ENCODE assay signal across 18 cellular contexts in the genomic region with DNA sequence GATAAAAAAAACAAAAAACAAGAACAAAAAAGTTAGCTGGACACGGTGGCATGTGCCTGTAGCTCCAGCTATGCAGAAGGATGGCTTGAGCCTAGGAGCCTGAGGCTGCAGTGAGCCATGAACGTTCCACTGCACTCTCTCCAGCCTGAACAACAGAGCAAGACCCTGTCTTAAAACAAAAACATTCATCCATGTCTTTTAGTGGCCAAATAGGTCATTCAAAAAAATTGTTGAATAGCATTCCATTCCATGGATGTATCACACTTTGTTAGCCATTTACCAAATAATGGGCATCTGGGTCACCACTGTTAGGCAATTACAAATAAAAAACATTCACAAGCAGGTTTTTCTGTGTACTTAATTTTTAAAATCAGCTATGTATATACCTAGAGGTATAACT.
"Had no signal": no experiment of that assay in that cellular context is flagged by ENCODE, and none has a peak within 500 bp of the region (broad histone marks: within the 10 kb centered on the region; RNA-seq: fewer than 3 reads in every experiment).

No MANE protein-coding gene starts in this region.

- DNase-seq: activated CD4-positive, alpha-beta T cell treated with anti-CD3 and anti-CD28 coated beads, Interleukin-2, amount 10 ng/mL, durations not matched to agents 7 days and 5 days; activated CD8-positive, alpha-beta memory T cell treated with anti-CD3 and anti-CD28 coated beads for 24 hours; activated naive CD8-positive, alpha-beta T cell treated with anti-CD3 and anti-CD28 coated beads, Interleukin-2, amount 10 ng/mL, durations not matched to agents 7 days and 5 days; aorta; dermis blood vessel endothelial cell; effector memory CD8-positive, alpha-beta T cell; hippocampal formation; kidney glomerular epithelial cell; mesendoderm; nucleus accumbens; right cardiac atrium; stimulated activated CD4-positive, alpha-beta T cell treated with anti-CD3 and anti-CD28 coated beads, Interleukin-4, amount 100 ng/mL, for 4 hours; stimulated activated CD8-positive, alpha-beta memory T cell treated with anti-CD3 and anti-CD28 coated beads, Interleukin-4, amount 100 ng/mL, for 48 hours; stimulated activated naive CD8-positive, alpha-beta T cell treated with anti-CD3 and anti-CD28 coated beads, Interleukin-15, Interleukin-2, amounts not matched to agents 100 U/mL and 50 U/mL, for 24 hours; T-helper 9 cell; transverse colon had no signal

- H3K4me3 ChIP-seq: smooth muscle cell, transverse colon had no signal

- FAIRE-seq: bronchial epithelial cell had no signal
